13 cellular contexts compared by ENCODE assay signal in genomic region chr11:44310198-44310455, GRCh38. TPM values are rescaled to one million over a fixed set of nuclear protein-coding genes. Genes with fewer than 3 reads are reported as not detected.
DNase-seq lines count a peak whose midpoint lies in the region; ATAC-seq and TF ChIP-seq lines count a peak whose summit lies in the region.
"Had no signal": no experiment of that assay in that cellular context is flagged by ENCODE, and none has a peak within 500 bp of the region (broad histone marks: within the 10 kb centered on the region; RNA-seq: fewer than 3 reads in every experiment).

No MANE protein-coding gene starts in this region.

- H4K20me1 ChIP-seq in neural cell (ENCODE audit: insufficient read depth): no peaks in the 10 kb centered on the region

- no peak overlapping the region for H3K9ac ChIP-seq in neural cell (ENCODE audit: low read length)

- H3K9me3 ChIP-seq in heart left ventricle (no peaks in the 10 kb centered on the region), neural cell (ENCODE audit: low read length) (no peaks in the 10 kb centered on the region)
- H3K9me3 ChIP-seq: adrenal gland had no signal

- no peaks in the 10 kb centered on the region for H3K79me2 ChIP-seq in neural cell (replicated peaks; ENCODE audit: insufficient read depth, low read length)

- H3K4me1 ChIP-seq in heart left ventricle (peaks cover 2 to 39% (median 21%) of the 10 kb centered on the region in 12 donors), urinary bladder (ENCODE audit: insufficient read depth) (no peaks in the 10 kb centered on the region)

- TF ChIP-seq POLR2A in heart left ventricle (IDR thresholded peaks at IDR 0.05): no peak

- no peaks in the 10 kb centered on the region for H3F3A ChIP-seq in neural cell (ENCODE audit: insufficient read depth, low read length, poor library complexity, severe bottlenecking)

- H3K4me2 ChIP-seq in neural cell (ENCODE audit: low read length): no peak overlapping the region
- H3K4me2 ChIP-seq: PC-9 had no signal

- ATAC-seq in heart left ventricle: no peak
- ATAC-seq in GM19351 (IDR thresholded peaks at IDR 0.05; ENCODE audit: unreplicated experiment): no peak
- ATAC-seq: natural killer cell had no signal

- no peak overlapping the region for H3K27ac ChIP-seq in heart left ventricle
- H3K27ac ChIP-seq in coronary artery: no peak overlapping the region
- no peak overlapping the region for H3K27ac ChIP-seq in neural cell (ENCODE audit: low read length)
- H3K27ac ChIP-seq in urinary bladder (ENCODE audit: low read depth): no peak overlapping the region
- H3K27ac ChIP-seq: adrenal gland, PC-9 had no signal

- H2AFZ ChIP-seq in neural cell (ENCODE audit: low read depth, low read length): no peak overlapping the region
- H2AFZ ChIP-seq: PC-9 had no signal

- H3K36me3 ChIP-seq in heart left ventricle (no peaks in the 10 kb centered on the region), neural cell (ENCODE audit: insufficient read depth, low read length) (no peaks in the 10 kb centered on the region), urinary bladder (ENCODE audit: insufficient read depth) (no peaks in the 10 kb centered on the region)
- H3K36me3 ChIP-seq: adrenal gland had no signal

- DNase-seq in heart left ventricle (no peak), cardiac septum (ENCODE audit: low spot score) (no peak), coronary artery (ENCODE audit: low spot score) (no peak), hepatic stellate cell (ENCODE audit: low spot score) (no peak), putamen (ENCODE audit: low spot score) (no peak)
- DNase-seq: activated CD8-positive, alpha-beta memory T cell treated with anti-CD3 and anti-CD28 coated beads, Interleukin-2, amount 50 U/mL, for 4 hours; natural killer cell; NCI-H2029 treated with DMSO at 0.1 percent for 48 hours; PC-9 had no signal

- TF ChIP-seq EP300 in neural cell (conservative IDR thresholded peaks at IDR 0.05; ENCODE audit: poor library complexity, severe bottlenecking): no peak

- H3K27me3 ChIP-seq in heart left ventricle (peaks cover 55 to 100% (median 97%) of the 10 kb centered on the region in 9 donors), neural cell (ENCODE audit: insufficient read depth, low read depth, low read length) (peaks cover 100% of the 10 kb centered on the region)

- TF ChIP-seq CTCF in heart left ventricle (IDR thresholded peaks at IDR 0.05) (no peak), coronary artery (IDR thresholded peaks at IDR 0.05) (no peak), neural cell (IDR thresholded peaks at IDR 0.05; ENCODE audit: poor library complexity, severe bottlenecking) (no peak)

- intact Hi-C loops in heart left ventricle (cut with DNase I) (no loop called here), cardiac septum (cut with DNase I) (no loop called here)

- H3K9me2 ChIP-seq in neural cell (ENCODE audit: insufficient read depth, low read length): no peaks in the 10 kb centered on the region

- TF ChIP-seq RAD21 in neural cell (conservative IDR thresholded peaks at IDR 0.05): no peak

- 2 to 4% (median 3%) methylated on average over 6 of the region's 6 CpGs for whole genome bisulfite sequencing in heart left ventricle, 4 donors
- WGBS in urinary bladder: 4% methylated on average over 6 of the region's 6 CpGs

- H3K4me3 ChIP-seq in heart left ventricle (peak overlapping the region; percentile 29 to 62 (median 46)), coronary artery (peak overlapping the region; percentile 70), neural cell (ENCODE audit: low read length) (peak overlapping the region; percentile 59), urinary bladder (ENCODE audit: low read depth, low read length) (peak overlapping the region; percentile 22)
- H3K4me3 ChIP-seq: PC-9 had no signal

TF ChIP-seq in neural cell, 6 proteins besides CTCF, POLR2A, EP300 and RAD21:
- no peak for TF ChIP-seq MXI1 (conservative IDR thresholded peaks at IDR 0.05; ENCODE audit: poor library complexity, severe bottlenecking)
- TF ChIP-seq TAF1 (IDR thresholded peaks at IDR 0.05; ENCODE audit: low read depth): no peak

RNA-seq across cellular contexts. Expression of gene ALX4, which starts 0.2 kb away (rescaled TPM):
- total RNA-seq in heart left ventricle: under 1 TPM in 7 of 9 donors, not detected in 2; 0.05 to 0.24 (median 0.11) TPM
- under 1 TPM in 1 of 2 donors, not detected in 1; 0.03 TPM for polyA plus RNA-seq in heart left ventricle
- total RNA-seq in cardiac septum: 0.05 TPM
- polyA plus RNA-seq in neural cell: not detected in 2 replicates
- polyA minus RNA-seq in neural cell: 0.12 TPM in 1 of 2 replicates, not detected in the other
- total RNA-seq in urinary bladder: 1.5 TPM
- 0.08 TPM for polyA plus RNA-seq in urinary bladder
- total RNA-seq: adrenal gland, natural killer cell, PC-9 had no signal
